Comparison of ENCODE assay signal across 21 cellular contexts in the genomic region with DNA sequence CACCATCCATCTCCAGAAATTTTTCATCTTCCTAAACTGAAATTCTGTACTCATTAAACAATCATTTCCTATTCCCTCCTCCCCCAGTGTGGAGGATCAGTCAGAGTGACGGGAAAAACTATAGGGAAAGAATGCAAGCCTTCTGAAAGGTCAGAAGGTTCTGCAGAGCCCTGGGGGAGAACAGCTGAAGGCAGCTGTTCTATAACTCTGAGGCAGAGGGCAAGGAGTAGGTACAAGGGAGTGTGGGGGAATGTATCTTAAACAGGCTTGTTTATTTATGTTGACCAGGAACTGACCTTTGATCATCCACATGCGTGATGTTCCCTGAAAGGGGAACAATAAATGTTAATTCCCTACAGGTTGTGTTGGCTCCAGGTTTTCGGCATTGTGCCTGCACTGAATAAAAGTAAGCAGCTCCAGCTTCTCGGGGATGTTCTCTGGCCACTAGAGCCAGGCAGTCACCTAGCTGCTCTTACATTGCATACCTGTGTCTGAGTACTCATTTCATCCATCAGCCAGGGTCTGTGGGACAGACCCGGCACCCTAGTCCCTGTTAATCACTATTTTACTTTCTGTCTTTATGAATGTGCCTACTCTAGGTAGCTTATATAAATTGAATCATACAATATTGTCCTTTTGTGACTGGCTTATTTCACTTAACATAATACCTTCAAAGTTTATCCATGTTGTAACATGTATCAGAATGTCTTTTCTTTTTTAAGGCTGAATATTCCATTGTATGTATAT. TPM values are rescaled to one million over a fixed set of nuclear protein-coding genes. Genes with fewer than 3 reads are reported as not detected.
DNase-seq lines count a peak whose midpoint lies in the region; ATAC-seq, FAIRE-seq and TF ChIP-seq lines count a peak whose summit lies in the region.
"Had no signal": no experiment of that assay in that cellular context is flagged by ENCODE, and none has a peak within 500 bp of the region (broad histone marks: within the 10 kb centered on the region; RNA-seq: fewer than 3 reads in every experiment).

No MANE protein-coding gene starts in this region.

- FAIRE-seq in H54 (lab: Jason Lieb, UNC): peak; percentile 58
- FAIRE-seq: K562 had no signal

- H3K27me3 Mint-ChIP-seq in osteocyte (ENCODE audit: unreplicated experiment): no peaks in the 10 kb centered on the region
- H3K27me3 Mint-ChIP-seq: stimulated activated naive CD8-positive, alpha-beta T cell treated with anti-CD3 and anti-CD28 coated beads, Interleukin-15, Interleukin-2, amounts not matched to agents 100 ng/mL and 50 ng/mL, for 24 hours; type B pancreatic cell had no signal

- no peak overlapping the region for H3K4me3 ChIP-seq in fibroblast of pulmonary artery (replicated peaks; ENCODE audit: low read depth, low read length)
- H3K4me3 ChIP-seq: adrenal gland, K562, lung, pancreas had no signal

- peak overlapping the region; percentile 83 for H3K27ac Mint-ChIP-seq in osteocyte (ENCODE audit: unreplicated experiment)
- H3K27ac Mint-ChIP-seq: activated T-helper 2 cell treated with anti-CD3 and anti-CD28 coated beads, Interferon-gamma antibody, Interleukin-2, Interleukin-4, amounts not matched to agents 10 μg/mL and 5 μg/mL and 100 μg/mL, durations not matched to agents 14 hours and 24 hours and 36 hours; immature natural killer cell; stimulated activated naive CD8-positive, alpha-beta T cell treated with anti-CD3 and anti-CD28 coated beads, Interleukin-15, Interleukin-2, amounts not matched to agents 100 ng/mL and 50 ng/mL, for 24 hours; type B pancreatic cell had no signal

- no peaks in the 10 kb centered on the region for H3K9me3 Mint-ChIP-seq in osteocyte (ENCODE audit: unreplicated experiment)
- H3K9me3 Mint-ChIP-seq: activated T-helper 2 cell treated with anti-CD3 and anti-CD28 coated beads, Interferon-gamma antibody, Interleukin-2, Interleukin-4, amounts not matched to agents 10 μg/mL and 5 μg/mL and 100 μg/mL, durations not matched to agents 14 hours and 24 hours and 36 hours; stimulated activated naive CD8-positive, alpha-beta T cell treated with anti-CD3 and anti-CD28 coated beads, Interleukin-15, Interleukin-2, amounts not matched to agents 100 ng/mL and 50 ng/mL, for 24 hours; type B pancreatic cell had no signal

- H3K36me3 Mint-ChIP-seq in osteocyte (ENCODE audit: unreplicated experiment): peaks cover 20% of the 10 kb centered on the region

- no peak for TF ChIP-seq POLR2A in H54 (IDR thresholded peaks at IDR 0.05; ENCODE audit: low read depth, low read length)

- peak overlapping the region; percentile 31 for H3K4me3 Mint-ChIP-seq in osteocyte (ENCODE audit: unreplicated experiment)
- H3K4me3 Mint-ChIP-seq: immature natural killer cell; stimulated activated naive CD8-positive, alpha-beta T cell treated with anti-CD3 and anti-CD28 coated beads, Interleukin-15, Interleukin-2, amounts not matched to agents 100 ng/mL and 50 ng/mL, for 24 hours; type B pancreatic cell had no signal

- TF ChIP-seq CTCF in fibroblast of pulmonary artery (IDR thresholded peaks at IDR 0.05; ENCODE audit: low read length, missing control alignments): no peak
- TF ChIP-seq CTCF in osteocyte (IDR thresholded peaks at IDR 0.05): no peak

- no peak for ATAC-seq in HG03439 (IDR thresholded peaks at IDR 0.05; ENCODE audit: unreplicated experiment)
- ATAC-seq: heart right ventricle, K562, pancreas had no signal

- peaks cover 41% of the 10 kb centered on the region for H3K4me1 Mint-ChIP-seq in osteocyte (ENCODE audit: unreplicated experiment)

- no peak for DNase-seq in H54 (ENCODE audit: insufficient read length, low spot score)
- DNase-seq in NCI-H226: peak; percentile 64
- DNase-seq in fibroblast of pulmonary artery (ENCODE audit: low read depth): peak; percentile 84
- no peak for DNase-seq in osteocyte (ENCODE audit: extremely low spot score, unreplicated experiment)
- DNase-seq in activated naive CD4-positive, alpha-beta T cell treated with anti-CD3 and anti-CD28 coated beads, Interleukin-2, amount 50 U/mL, for 16 hours: no peak
- no peak for DNase-seq in GDM1 (lab: John Stamatoyannopoulos, UW)
- DNase-seq: activated CD4-positive, alpha-beta T cell treated with anti-CD3 and anti-CD28 coated beads for 48 hours; adrenal gland; effector memory CD4-positive, alpha-beta T cell; heart right ventricle; immature natural killer cell; NCI-H2029 treated with DMSO at 0.1 percent for 48 hours; NCI-H524; pancreas had no signal

RNA-seq across cellular contexts. Expression of gene IFIT1, which starts 5.8 kb away (rescaled TPM):
- 20.4 and 21.5 TPM in 2 replicates for total RNA-seq in osteocyte

RNA-seq across cellular contexts. Expression of gene IFIT5, which starts 16.2 kb away (rescaled TPM):
- 22.5 and 22.7 TPM in 2 replicates for total RNA-seq in osteocyte

RNA-seq across cellular contexts. Expression of gene IFIT1B, which starts 20.3 kb away (rescaled TPM):
- total RNA-seq in osteocyte: not detected in 2 replicates
- total RNA-seq: activated T-helper 2 cell treated with anti-CD3 and anti-CD28 coated beads, Interferon-gamma antibody, Interleukin-2, Interleukin-4, amounts not matched to agents 10 μg/mL and 5 μg/mL and 100 μg/mL, durations not matched to agents 14 hours and 24 hours and 36 hours; Daoy; K562; pancreas had no signal

Comparison
In these comparisons a context has a peak if more than half of its experiments do, and no peak if none do; other contexts are left out.
1. DNase-seq: peak in NCI-H226 (single experiment) and fibroblast of pulmonary artery (single experiment); none in H54 (single experiment), osteocyte (single experiment), activated naive CD4-positive, alpha-beta T cell treated with anti-CD3 and anti-CD28 coated beads, Interleukin-2, amount 50 U/mL, for 16 hours (single experiment) and GDM1 (single experiment).